ENCODE assay signal across 10 cellular contexts in genomic region chr10:118840071-118840775, GRCh38.
DNase-seq lines count a peak whose midpoint lies in the region; ATAC-seq and TF ChIP-seq lines count a peak whose summit lies in the region.
"Had no signal": no experiment of that assay in that cellular context is flagged by ENCODE, and none has a peak within 500 bp of the region (broad histone marks: within the 10 kb centered on the region; RNA-seq: fewer than 3 reads in every experiment).

No MANE protein-coding gene starts in this region.

- no peak overlapping the region for H3K27ac Mint-ChIP-seq in stimulated activated effector memory CD8-positive, alpha-beta T cell treated with anti-CD3 and anti-CD28 coated beads, Interleukin-12 subunit alpha, Interleukin-12 subunit beta, amount 100 ng/mL, for 72 hours

- no peaks in the 10 kb centered on the region for H3K27me3 ChIP-seq in right atrium auricular region
- H3K27me3 ChIP-seq: right lobe of liver had no signal

- DNase-seq in activated T-cell treated with anti-CD3 and anti-CD28 coated beads for 24 hours (ENCODE audit: low read depth) (peak; percentile 32), activated T-cell treated with anti-CD3 and anti-CD28 coated beads for 48 hours (ENCODE audit: low read depth) (peak; percentile 60), islet precursor cell (peak; percentile 55), right atrium auricular region (ENCODE audit: low spot score) (no peak)
- no peak for DNase-seq in activated T-cell treated with anti-CD3 and anti-CD28 coated beads, Interleukin-2, amount 50 U/mL, for 1 hour
- DNase-seq in stimulated activated effector memory CD8-positive, alpha-beta T cell treated with anti-CD3 and anti-CD28 coated beads, Interleukin-12 subunit alpha, Interleukin-12 subunit beta, amount 100 ng/mL, for 72 hours (ENCODE audit: low spot score in 2 of 2) = no peak
- DNase-seq: NCI-H1092, right lobe of liver had no signal

- peak; percentile 75 for ATAC-seq in stimulated activated effector memory CD8-positive, alpha-beta T cell treated with anti-CD3 and anti-CD28 coated beads, Interleukin-12 subunit alpha, Interleukin-12 subunit beta, amount 100 ng/mL, for 72 hours
- ATAC-seq in GM18870 (IDR thresholded peaks at IDR 0.05; ENCODE audit: unreplicated experiment) = no peak
- ATAC-seq in GM21529 (IDR thresholded peaks at IDR 0.05; ENCODE audit: unreplicated experiment) = no peak
- ATAC-seq: right lobe of liver had no signal

- H3K27ac ChIP-seq in right atrium auricular region = no peak overlapping the region
- H3K27ac ChIP-seq: right lobe of liver had no signal

- H3K4me3 Mint-ChIP-seq in stimulated activated effector memory CD8-positive, alpha-beta T cell treated with anti-CD3 and anti-CD28 coated beads, Interleukin-12 subunit alpha, Interleukin-12 subunit beta, amount 100 ng/mL, for 72 hours = no peak overlapping the region

- H3K4me3 ChIP-seq in right atrium auricular region = no peak overlapping the region
- H3K4me3 ChIP-seq: right lobe of liver had no signal

- H3K36me3 ChIP-seq in right atrium auricular region = no peaks in the 10 kb centered on the region
- H3K36me3 ChIP-seq: right lobe of liver had no signal

- no peaks in the 10 kb centered on the region for H3K9me3 Mint-ChIP-seq in stimulated activated effector memory CD8-positive, alpha-beta T cell treated with anti-CD3 and anti-CD28 coated beads, Interleukin-12 subunit alpha, Interleukin-12 subunit beta, amount 100 ng/mL, for 72 hours

- TF ChIP-seq CTCF in right atrium auricular region (IDR thresholded peaks at IDR 0.05) = no peak

- H3K36me3 Mint-ChIP-seq in stimulated activated effector memory CD8-positive, alpha-beta T cell treated with anti-CD3 and anti-CD28 coated beads, Interleukin-12 subunit alpha, Interleukin-12 subunit beta, amount 100 ng/mL, for 72 hours = no peaks in the 10 kb centered on the region

- H3K4me1 ChIP-seq in right atrium auricular region = peaks cover 0 to 4% of the 10 kb centered on the region in 2 donors

- no peaks in the 10 kb centered on the region for H3K9me3 ChIP-seq in right atrium auricular region
- H3K9me3 ChIP-seq: right lobe of liver had no signal

- peaks cover 7% of the 10 kb centered on the region for H3K4me1 Mint-ChIP-seq in stimulated activated effector memory CD8-positive, alpha-beta T cell treated with anti-CD3 and anti-CD28 coated beads, Interleukin-12 subunit alpha, Interleukin-12 subunit beta, amount 100 ng/mL, for 72 hours

Comparison
In these comparisons a context has a peak if more than half of its experiments do, and no peak if none do; other contexts are left out.
1. DNase-seq: peak in activated T-cell treated with anti-CD3 and anti-CD28 coated beads for 24 hours (single experiment), activated T-cell treated with anti-CD3 and anti-CD28 coated beads for 48 hours (single experiment) and islet precursor cell (single experiment); none in activated T-cell treated with anti-CD3 and anti-CD28 coated beads, Interleukin-2, amount 50 U/mL, for 1 hour (single experiment), stimulated activated effector memory CD8-positive, alpha-beta T cell treated with anti-CD3 and anti-CD28 coated beads, Interleukin-12 subunit alpha, Interleukin-12 subunit beta, amount 100 ng/mL, for 72 hours (0 of 2) and right atrium auricular region (single experiment).